Comparison of ENCODE assay signal across 1 cellular context in genomic region chr2:171416009-171416926, GRCh38.
A peak's percentile ranks its signal among the peaks of the same experiment; 100 is the strongest.
TF ChIP-seq lines count a peak whose summit lies in the region.

No MANE protein-coding gene starts in this region.

TF ChIP-seq in H1, 55 proteins besides CTCF, POLR2A, EP300 and RAD21:
- peak; percentile 57; the same call in 1 of the 2 replicates for TF ChIP-seq YY1 (IDR thresholded peaks at IDR 0.05; ENCODE audit: low read depth, low read length)
- TF ChIP-seq NANOG (IDR thresholded peaks at IDR 0.05; ENCODE audit: insufficient read depth, low read depth, low read length, poor library complexity, severe bottlenecking), result no peak
- no peak for TF ChIP-seq SP1 (IDR thresholded peaks at IDR 0.05; ENCODE audit: low read depth, low read length)
